36 cellular contexts compared by ENCODE assay signal in the genomic region with DNA sequence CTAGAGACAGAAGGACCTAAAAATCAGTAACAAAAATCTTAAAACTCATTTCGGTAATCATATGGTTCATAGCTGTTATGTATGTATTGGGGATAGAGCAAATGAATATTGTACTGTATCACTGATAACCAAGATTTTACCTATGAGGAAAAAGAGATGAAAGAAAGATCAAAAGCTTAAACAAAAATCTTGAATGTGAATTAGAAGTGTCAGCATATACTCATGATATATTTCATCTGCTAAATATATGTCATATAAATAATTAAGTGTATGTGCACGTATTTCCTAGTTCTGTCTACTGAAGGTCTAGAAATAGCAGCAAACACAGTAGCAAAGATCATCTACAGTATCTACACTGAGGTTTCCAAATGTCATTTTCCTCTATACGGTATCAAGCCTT.
"Had no signal": no experiment of that assay in that cellular context is flagged by ENCODE, and none has a peak within 500 bp of the region (broad histone marks: within the 10 kb centered on the region; RNA-seq: fewer than 3 reads in every experiment).

No MANE protein-coding gene starts in this region.

- FAIRE-seq: bronchial epithelial cell, colon, TTC549 had no signal

- H3K27me3 Mint-ChIP-seq: activated B cell treated with CpG ODN at 0.5 μM for 24 hours; activated CD4-positive, alpha-beta memory T cell treated with anti-CD3 and anti-CD28 coated beads for 36 hours; activated CD4-positive, alpha-beta T cell treated with anti-CD3 and anti-CD28 coated beads, Interleukin-2, amount 10 ng/mL, durations not matched to agents 24 days and 14 days; activated CD8-positive, alpha-beta T cell treated with anti-CD3 and anti-CD28 coated beads for 36 hours; activated naive CD8-positive, alpha-beta T cell treated with anti-CD3 and anti-CD28 coated beads for 36 hours; activated T-helper 17 cell treated with anti-CD3 and anti-CD28 coated beads, Interleukin-2, amount 50 U/mL, for 72 hours; brain; central memory CD8-positive, alpha-beta T cell had no signal

- H3K27ac Mint-ChIP-seq: activated B cell treated with CpG ODN at 0.5 μM for 24 hours; activated CD4-positive, alpha-beta memory T cell treated with anti-CD3 and anti-CD28 coated beads for 36 hours; activated CD4-positive, alpha-beta T cell treated with anti-CD3 and anti-CD28 coated beads, Interleukin-2, amount 10 ng/mL, durations not matched to agents 24 days and 14 days; activated CD8-positive, alpha-beta T cell treated with anti-CD3 and anti-CD28 coated beads for 36 hours; activated naive CD4-positive, alpha-beta T cell treated with anti-CD3 and anti-CD28 coated beads for 36 hours; activated naive CD4-positive, alpha-beta T cell treated with anti-CD3 and anti-CD28 coated beads, Interleukin-2, amount 50 U/mL, for 72 hours; activated naive CD8-positive, alpha-beta T cell treated with anti-CD3 and anti-CD28 coated beads for 36 hours; activated T-cell treated with anti-CD3 and anti-CD28 coated beads, Interleukin-2, amount 50 U/mL, for 72 hours; activated T-helper 1 cell treated with anti-CD3 and anti-CD28 coated beads, Interleukin-12 subunit alpha, Interleukin-12 subunit beta, Interleukin-2, Interleukin-4 antibody, amounts not matched to agents 30 ng/mL and 10 ng/mL and 1 ng/mL, durations not matched to agents 14 hours and 24 hours and 36 hours; activated T-helper 17 cell treated with anti-CD3 and anti-CD28 coated beads, Interleukin-2, amount 50 U/mL, for 72 hours; brain; T-helper 1 cell treated with Interleukin-12 subunit alpha and Interleukin-12 subunit beta and Interleukin-4 antibody, amounts not matched to agents 30 μg/mL and 1 μg/mL, for 36 hours; T-helper 2 cell treated with Interferon-gamma antibody and Interleukin-4, amounts not matched to agents 5 μg/mL and 100 μg/mL, for 36 hours had no signal

- DNase-seq: activated B cell treated with CpG ODN at 0.5 μM for 24 hours; activated CD4-positive, alpha-beta memory T cell treated with anti-CD3 and anti-CD28 coated beads for 36 hours; activated CD4-positive, alpha-beta T cell treated with anti-CD3 and anti-CD28 coated beads for 4 hours; activated CD4-positive, alpha-beta T cell treated with anti-CD3 and anti-CD28 coated beads, Interleukin-2, amount 10 ng/mL, durations not matched to agents 24 days and 14 days; activated CD4-positive, alpha-beta T cell treated with anti-CD3 and anti-CD28 coated beads, Interleukin-2, amount 50 U/mL, for 1 hour; activated CD4-positive, alpha-beta T cell treated with anti-CD3 and anti-CD28 coated beads, Interleukin-2, amount 50 U/mL, for 4 hours; activated CD4-positive, CD25-positive, alpha-beta regulatory T cell treated with anti-CD3 and anti-CD28 coated beads, Interleukin-2, amount 50 U/mL, for 72 hours; activated CD8-positive, alpha-beta memory T cell treated with anti-CD3 and anti-CD28 coated beads, Interleukin-2, amount 50 U/mL, for 4 hours; activated CD8-positive, alpha-beta T cell treated with anti-CD3 and anti-CD28 coated beads for 36 hours; activated effector memory CD4-positive, alpha-beta T cell treated with anti-CD3 and anti-CD28 coated beads, Interleukin-2, amount 50 U/mL, for 16 hours; activated gamma-delta T cell treated with Interleukin-2 at 50 U/mL for 16 hours; activated naive CD4-positive, alpha-beta T cell; activated naive CD4-positive, alpha-beta T cell treated with anti-CD3 and anti-CD28 coated beads for 36 hours; activated naive CD4-positive, alpha-beta T cell treated with anti-CD3 and anti-CD28 coated beads, Interleukin-2, amount 50 U/mL, for 16 hours; activated naive CD8-positive, alpha-beta T cell treated with anti-CD3 and anti-CD28 coated beads for 36 hours; activated T-cell treated with anti-CD3 and anti-CD28 coated beads for 4 hours; activated T-cell treated with anti-CD3 and anti-CD28 coated beads, Interleukin-2, amount 50 U/mL, for 1 hour; activated T-cell treated with anti-CD3 and anti-CD28 coated beads, Interleukin-2, amount 50 U/mL, for 4 hours; activated T-cell treated with anti-CD3 and anti-CD28 coated beads, Interleukin-2, amount 50 U/mL, for 72 hours; adrenal gland; amniotic stem cell; aorta; caudate nucleus; cerebellar nuclear complex; T-helper 2 cell; T-helper 9 cell had no signal

- H3K4me1 Mint-ChIP-seq: activated CD4-positive, alpha-beta T cell treated with anti-CD3 and anti-CD28 coated beads, Interleukin-2, amount 10 ng/mL, durations not matched to agents 24 days and 14 days; activated naive CD8-positive, alpha-beta T cell treated with anti-CD3 and anti-CD28 coated beads for 36 hours; activated T-helper 17 cell treated with anti-CD3 and anti-CD28 coated beads, Interleukin-2, amount 50 U/mL, for 72 hours had no signal

- ATAC-seq: activated CD8-positive, alpha-beta T cell treated with anti-CD3 and anti-CD28 coated beads for 36 hours; activated naive CD4-positive, alpha-beta T cell treated with anti-CD3 and anti-CD28 coated beads, Interleukin-2, amount 50 U/mL, for 72 hours; activated T-cell treated with anti-CD3 and anti-CD28 coated beads, Interleukin-2, amount 50 U/mL, for 4 hours; activated T-cell treated with anti-CD3 and anti-CD28 coated beads, Interleukin-2, amount 50 U/mL, for 72 hours; activated T-helper 17 cell treated with anti-CD3 and anti-CD28 coated beads, Interleukin-2, amount 50 U/mL, for 72 hours had no signal

- H3K9me3 Mint-ChIP-seq: activated T-cell treated with anti-CD3 and anti-CD28 coated beads, Interleukin-2, amount 50 U/mL, for 4 hours; activated T-helper 17 cell treated with anti-CD3 and anti-CD28 coated beads, Interleukin-2, amount 50 U/mL, for 72 hours had no signal

- H3K4me3 Mint-ChIP-seq: activated B cell treated with CpG ODN at 0.5 μM for 24 hours; activated CD4-positive, alpha-beta memory T cell treated with anti-CD3 and anti-CD28 coated beads for 36 hours; activated CD4-positive, alpha-beta T cell treated with anti-CD3 and anti-CD28 coated beads, Interleukin-2, amount 10 ng/mL, durations not matched to agents 24 days and 14 days; activated CD8-positive, alpha-beta T cell treated with anti-CD3 and anti-CD28 coated beads for 36 hours; activated naive CD4-positive, alpha-beta T cell treated with anti-CD3 and anti-CD28 coated beads for 36 hours; activated naive CD8-positive, alpha-beta T cell treated with anti-CD3 and anti-CD28 coated beads for 36 hours; activated T-cell treated with anti-CD3 and anti-CD28 coated beads, Interleukin-2, amount 50 U/mL, for 4 hours; activated T-cell treated with anti-CD3 and anti-CD28 coated beads, Interleukin-2, amount 50 U/mL, for 72 hours; activated T-helper 1 cell treated with anti-CD3 and anti-CD28 coated beads, Interleukin-12 subunit alpha, Interleukin-12 subunit beta, Interleukin-2, Interleukin-4 antibody, amounts not matched to agents 30 ng/mL and 10 ng/mL and 1 ng/mL, durations not matched to agents 14 hours and 24 hours and 36 hours; activated T-helper 17 cell treated with anti-CD3 and anti-CD28 coated beads, Interleukin-2, amount 50 U/mL, for 72 hours; brain; central memory CD8-positive, alpha-beta T cell; T-helper 1 cell treated with Interleukin-12 subunit alpha and Interleukin-12 subunit beta and Interleukin-4 antibody, amounts not matched to agents 30 μg/mL and 1 μg/mL, for 36 hours; T-helper 2 cell treated with Interferon-gamma antibody and Interleukin-4, amounts not matched to agents 5 μg/mL and 100 μg/mL, for 36 hours had no signal
